ENCODE assay signal across 8 cellular contexts in genomic region chr10:79347894-79348639, GRCh38. TPM values are rescaled to one million over a fixed set of nuclear protein-coding genes. Genes with fewer than 3 reads are reported as not detected.
DNase-seq lines count a peak whose midpoint lies in the region; ATAC-seq and TF ChIP-seq lines count a peak whose summit lies in the region.

No MANE protein-coding gene starts in this region.

- intact Hi-C loops in colonic mucosa (cut with DNase I) (no loop called here), lower leg skin (cut with DNase I; ENCODE audit: low total_unique reads) (no loop called here)

- H3K9me3 ChIP-seq in colonic mucosa = no peaks in the 10 kb centered on the region

- no peak for TF ChIP-seq POLR2A in lower leg skin (IDR thresholded peaks at IDR 0.05)

- peak; percentile 66 for ATAC-seq in GM21825 (IDR thresholded peaks at IDR 0.05; ENCODE audit: unreplicated experiment)

- TF ChIP-seq CTCF in GM12865 (IDR thresholded peaks at IDR 0.05; ENCODE audit: insufficient read depth, low read depth, low read length, missing control alignments) = no peak
- TF ChIP-seq CTCF in colonic mucosa (IDR thresholded peaks at IDR 0.05) = no peak
- TF ChIP-seq CTCF in lower leg skin (IDR thresholded peaks at IDR 0.05) = no peak

- peak overlapping the region; percentile 83 for H3K27ac ChIP-seq in colonic mucosa

- peak overlapping the region; percentile 75 to 92 for H3K9ac ChIP-seq in colonic mucosa (ENCODE audit: low read depth in 2 of 2, low read length in 2 of 2)

- peaks cover 12% of the 10 kb centered on the region for H3K4me1 ChIP-seq in colonic mucosa

- DNase-seq in GM12865 (ENCODE audit: low read depth) (peak; percentile 90), Kasumi-1 (lab: John Stamatoyannopoulos, UW) (peak; percentile 43 to 56), colonic mucosa (peak; percentile 81), lower leg skin (ENCODE audit: low spot score in 2 of 2) (peak; percentile 65 to 92), NCI-H1436 (lab: John Stamatoyannopoulos, UW) (no peak)
- DNase-seq in activated CD4-positive, alpha-beta T cell treated with anti-CD3 and anti-CD28 coated beads for 24 hours (ENCODE audit: low read depth in 2 of 2) = peak; percentile 57 to 70
- peak; percentile 43 to 68 (median 51) for DNase-seq in stimulated activated CD4-positive, alpha-beta T cell treated with anti-CD3 and anti-CD28 coated beads, TNF-alpha, amount 100 ng/mL, for 1 hour (ENCODE audit: low read depth in 3 of 3, low spot score in 1 of 3)

- H3K4me3 ChIP-seq in GM12865 (ENCODE audit: low read depth, low read length) = peak overlapping the region; percentile 95
- peak overlapping the region; percentile 93 for H3K4me3 ChIP-seq in colonic mucosa
- peak overlapping the region; percentile 86 for H3K4me3 ChIP-seq in lower leg skin (ENCODE audit: low read depth, poor library complexity, severe bottlenecking)

- peaks cover 22% of the 10 kb centered on the region for H3K36me3 ChIP-seq in colonic mucosa

- no peaks in the 10 kb centered on the region for H3K27me3 ChIP-seq in colonic mucosa

- 6 to 8% methylated on average over 32 of the region's 34 CpGs for WGBS in lower leg skin, 2 donors

RNA-seq across cellular contexts. Expression of gene PPIF, which starts 0.8 kb away (rescaled TPM):
- 100 to 1,000 TPM in 1 of 2 donors, 10 to 100 TPM in 1; 99.3 to 154 TPM for total RNA-seq in colonic mucosa
- 100 to 1,000 TPM in 1 of 4 donors, 10 to 100 TPM in 3; 59.3 to 123 (median 78.3) TPM for total RNA-seq in lower leg skin
